23 cellular contexts compared by ENCODE assay signal in genomic region chr14:88454886-88455285, GRCh38.
"Had no signal": no experiment of that assay in that cellular context is flagged by ENCODE, and none has a peak within 500 bp of the region (broad histone marks: within the 10 kb centered on the region; RNA-seq: fewer than 3 reads in every experiment).

No MANE protein-coding gene starts in this region.

- ATAC-seq: effector memory CD8-positive, alpha-beta T cell; gastroesophageal sphincter; left lung; lower lobe of right lung; pancreas; right lobe of liver; stimulated activated memory B cell treated with anti-CD40 and anti-IgM and Interleukin-4, amounts not matched to agents 10 μg/mL and 1 μg/mL and 100 μg/mL, for 72 hours had no signal

- H3K27me3 ChIP-seq: esophagus muscularis mucosa, gastroesophageal sphincter, left lung, pancreas, right lobe of liver, tibial artery, upper lobe of left lung, uterus had no signal

- H3K27ac Mint-ChIP-seq: dendritic cell treated with granulocyte-macrophage colony-stimulating factor and Interleukin-4, amounts not matched to agents 40 ng/mL and 50 ng/mL, for 4 days; effector memory CD8-positive, alpha-beta T cell; memory B cell; mesothelial cell of epicardium; nephron; progenitor cell of endocrine pancreas; stimulated activated memory B cell treated with anti-CD40 and anti-IgM and Interleukin-4, amounts not matched to agents 10 μg/mL and 1 μg/mL and 100 μg/mL, for 72 hours; stimulated activated naive CD8-positive, alpha-beta T cell treated with anti-CD3 and anti-CD28 coated beads, Interleukin-15, Interleukin-2, amounts not matched to agents 100 ng/mL and 50 ng/mL, for 24 hours had no signal

- H3K4me1 ChIP-seq: esophagus muscularis mucosa, gastroesophageal sphincter, left lung, lower lobe of right lung, pancreas, right lobe of liver, tibial artery, upper lobe of left lung, uterus had no signal

- H3K9me3 ChIP-seq: lower lobe of right lung, pancreas, right lobe of liver had no signal

- H3K4me3 ChIP-seq: esophagus muscularis mucosa, gastroesophageal sphincter, left lung, lower lobe of right lung, pancreas, right lobe of liver, tibial artery, upper lobe of left lung, uterus had no signal

- H3K36me3 ChIP-seq: pancreas, uterus had no signal

- H3K4me3 Mint-ChIP-seq: dendritic cell treated with granulocyte-macrophage colony-stimulating factor and Interleukin-4, amounts not matched to agents 40 ng/mL and 50 ng/mL, for 4 days; effector memory CD8-positive, alpha-beta T cell; memory B cell; mesothelial cell of epicardium; nephron; stimulated activated memory B cell treated with anti-CD40 and anti-IgM and Interleukin-4, amounts not matched to agents 10 μg/mL and 1 μg/mL and 100 μg/mL, for 72 hours; stimulated activated naive CD8-positive, alpha-beta T cell treated with anti-CD3 and anti-CD28 coated beads, Interleukin-15, Interleukin-2, amounts not matched to agents 100 ng/mL and 50 ng/mL, for 24 hours had no signal

- H3K4me1 Mint-ChIP-seq: memory B cell; mesothelial cell of epicardium; nephron; stimulated activated memory B cell treated with anti-CD40 and anti-IgM and Interleukin-4, amounts not matched to agents 10 μg/mL and 1 μg/mL and 100 μg/mL, for 72 hours had no signal

- DNase-seq: effector memory CD8-positive, alpha-beta T cell; glutamatergic neuron; islet precursor cell; left lung; lower lobe of right lung; occipital lobe; pancreas; right lobe of liver; stimulated activated CD4-positive, alpha-beta T cell treated with anti-CD3 and anti-CD28 coated beads, Interleukin-15, amount 100 ng/mL, for 24 hours; stimulated activated CD4-positive, alpha-beta T cell treated with anti-CD3 and anti-CD28 coated beads, Interleukin-1b, Interleukin-23, amount 100 ng/mL, for 48 hours; stimulated activated CD4-positive, alpha-beta T cell treated with anti-CD3 and anti-CD28 coated beads, Interleukin-4, amount 100 ng/mL, for 24 hours; tibial artery; upper lobe of left lung; uterus had no signal

- H3K27me3 Mint-ChIP-seq: dendritic cell treated with granulocyte-macrophage colony-stimulating factor and Interleukin-4, amounts not matched to agents 40 ng/mL and 50 ng/mL, for 4 days; effector memory CD8-positive, alpha-beta T cell; memory B cell; progenitor cell of endocrine pancreas; stimulated activated memory B cell treated with anti-CD40 and anti-IgM and Interleukin-4, amounts not matched to agents 10 μg/mL and 1 μg/mL and 100 μg/mL, for 72 hours; stimulated activated naive CD8-positive, alpha-beta T cell treated with anti-CD3 and anti-CD28 coated beads, Interleukin-15, Interleukin-2, amounts not matched to agents 100 ng/mL and 50 ng/mL, for 24 hours had no signal
